In genomic region chr20:653110-653589, GRCh38 we compare ENCODE assay signal across 8 cellular contexts. TPM values are rescaled to one million over a fixed set of nuclear protein-coding genes. Genes with fewer than 3 reads are reported as not detected.
DNase-seq lines count a peak whose midpoint lies in the region; ATAC-seq and TF ChIP-seq lines count a peak whose summit lies in the region.

Gene SRXN1 (minus strand): TSS chr20:653200. CDS start chr20:653185, 15 bp downstream.

- no peaks in the 10 kb centered on the region for H3K27me3 ChIP-seq in CD8-positive, alpha-beta memory T cell (ENCODE audit: insufficient read depth, low read length, poor library complexity, severe bottlenecking)

- no peaks in the 10 kb centered on the region for H3K36me3 ChIP-seq in CD8-positive, alpha-beta memory T cell (ENCODE audit: insufficient read depth, low read length)

- H3K4me3 ChIP-seq in CD8-positive, alpha-beta memory T cell (ENCODE audit: low read length), result peak within 1 kb of the TSS; percentile 67

- ATAC-seq in GM19324 (IDR thresholded peaks at IDR 0.05; ENCODE audit: low FRiP score, unreplicated experiment) (peak; percentile 76), HG03469 (IDR thresholded peaks at IDR 0.05; ENCODE audit: unreplicated experiment) (peak; percentile 42)
- ATAC-seq in naive thymus-derived CD8-positive, alpha-beta T cell, result peak; percentile 93 to 96
- peak; percentile 91 for ATAC-seq in stimulated activated naive B cell treated with anti-CD40 and anti-IgM and Interleukin-4, amounts not matched to agents 10 μg/mL and 1 μg/mL and 100 μg/mL, for 72 hours (replicated peaks)

- peaks cover under 1 to 20% (median 6%) of the 10 kb centered on the region in 3 donors for H3K36me3 Mint-ChIP-seq in CD8-positive, alpha-beta memory T cell
- H3K36me3 Mint-ChIP-seq in naive thymus-derived CD8-positive, alpha-beta T cell, result no peaks in the 10 kb centered on the region
- peaks cover 35 to 36% of the 10 kb centered on the region in 2 donors for H3K36me3 Mint-ChIP-seq in stimulated activated naive B cell treated with anti-CD40 and anti-IgM and Interleukin-4, amounts not matched to agents 10 μg/mL and 1 μg/mL and 100 μg/mL, for 72 hours

- peak within 1 kb of the TSS; percentile 41 to 97 (median 91) for H3K27ac Mint-ChIP-seq in CD8-positive, alpha-beta memory T cell
- peak within 1 kb of the TSS in 5 of 10 donors; percentile 41 to 85 (median 68) for H3K27ac Mint-ChIP-seq in naive thymus-derived CD8-positive, alpha-beta T cell
- peak within 1 kb of the TSS; percentile 78 for H3K27ac Mint-ChIP-seq in stimulated activated naive B cell treated with anti-CD40 and anti-IgM and Interleukin-4, amounts not matched to agents 10 μg/mL and 1 μg/mL and 100 μg/mL, for 72 hours

- H3K4me1 Mint-ChIP-seq in CD8-positive, alpha-beta memory T cell, result peaks cover 32 to 48% (median 35%) of the 10 kb centered on the region in 3 donors
- H3K4me1 Mint-ChIP-seq in naive thymus-derived CD8-positive, alpha-beta T cell, result peaks cover 0 to 25% (median 12%) of the 10 kb centered on the region in 4 donors
- H3K4me1 Mint-ChIP-seq in stimulated activated naive B cell treated with anti-CD40 and anti-IgM and Interleukin-4, amounts not matched to agents 10 μg/mL and 1 μg/mL and 100 μg/mL, for 72 hours, result peaks cover 30 to 47% of the 10 kb centered on the region in 2 donors

- H3K9me3 ChIP-seq in CD8-positive, alpha-beta memory T cell (ENCODE audit: low read length), result no peaks in the 10 kb centered on the region

- H3K4me1 ChIP-seq in CD8-positive, alpha-beta memory T cell (ENCODE audit: insufficient read depth, low read length), result peaks cover 22% of the 10 kb centered on the region

- no peaks in the 10 kb centered on the region for H3K9me3 Mint-ChIP-seq in CD8-positive, alpha-beta memory T cell
- H3K9me3 Mint-ChIP-seq in naive thymus-derived CD8-positive, alpha-beta T cell, result no peaks in the 10 kb centered on the region
- H3K9me3 Mint-ChIP-seq in stimulated activated naive B cell treated with anti-CD40 and anti-IgM and Interleukin-4, amounts not matched to agents 10 μg/mL and 1 μg/mL and 100 μg/mL, for 72 hours, result no peaks in the 10 kb centered on the region

- H3K27ac ChIP-seq in CD8-positive, alpha-beta memory T cell (ENCODE audit: low read depth, low read length), result peak within 1 kb of the TSS; percentile 76

- CTCF ChIA-PET in CD8-positive, alpha-beta memory T cell (lab: Charles Lee), result interaction anchor here (2.2 kb wide), 1 partner anchor 14 kb away, joined by 6 read pairs; no protein-coding TSS in a partner anchor

- peak within 1 kb of the TSS; percentile 85 to 95 (median 89) for H3K4me3 Mint-ChIP-seq in CD8-positive, alpha-beta memory T cell
- peak within 1 kb of the TSS; percentile 41 to 85 (median 78) for H3K4me3 Mint-ChIP-seq in naive thymus-derived CD8-positive, alpha-beta T cell
- peak within 1 kb of the TSS; percentile 85 to 86 for H3K4me3 Mint-ChIP-seq in stimulated activated naive B cell treated with anti-CD40 and anti-IgM and Interleukin-4, amounts not matched to agents 10 μg/mL and 1 μg/mL and 100 μg/mL, for 72 hours

- peaks cover 5% of the 10 kb centered on the region in 2 donors for H3K27me3 Mint-ChIP-seq in CD8-positive, alpha-beta memory T cell
- peaks cover 4 to 83% (median 22%) of the 10 kb centered on the region in 5 donors for H3K27me3 Mint-ChIP-seq in naive thymus-derived CD8-positive, alpha-beta T cell
- H3K27me3 Mint-ChIP-seq in stimulated activated naive B cell treated with anti-CD40 and anti-IgM and Interleukin-4, amounts not matched to agents 10 μg/mL and 1 μg/mL and 100 μg/mL, for 72 hours, result peaks cover 24 to 45% of the 10 kb centered on the region in 2 donors

- POLR2A ChIA-PET in CD8-positive, alpha-beta memory T cell (lab: Charles Lee), result no interaction called here
- POLR2A ChIA-PET in naive thymus-derived CD8-positive, alpha-beta T cell (lab: Charles Lee), result no interaction called here

- peak; percentile 43 to 83 (median 70) for DNase-seq in CD8-positive, alpha-beta memory T cell
- DNase-seq in activated T-helper 1 cell treated with Interleukin-2 at 50 U/mL for 16 hours (ENCODE audit: low read depth) (peak; percentile 73), fibroblast of gingiva (ENCODE audit: low read depth) (peak; percentile 92)
- peak; percentile 28 to 80 (median 58) for DNase-seq in naive thymus-derived CD8-positive, alpha-beta T cell
- peak; percentile 80 for DNase-seq in stimulated activated naive B cell treated with anti-CD40 and anti-IgM and Interleukin-4, amounts not matched to agents 10 μg/mL and 1 μg/mL and 100 μg/mL, for 72 hours

TF ChIP-seq in PFSK-1, 5 proteins besides CTCF, POLR2A, EP300 and RAD21:
- TF ChIP-seq TAF1 (IDR thresholded peaks at IDR 0.05; ENCODE audit: borderline replicate concordance, insufficient read depth, low read length) (peak; percentile 43; the same call in 1 of the 2 replicates), REST (IDR thresholded peaks at IDR 0.05; ENCODE audit: insufficient read depth in 1 of 2, low read depth in 2 of 2, low read length in 2 of 2) (no peak; a peak in 1 of 4 replicates), SIN3A (IDR thresholded peaks at IDR 0.05; ENCODE audit: borderline replicate concordance, insufficient read depth, low read length) (no peak), FOXP2 (optimal IDR thresholded peaks at IDR 0.05; ENCODE audit: borderline replicate concordance, extremely low read depth, extremely low read length, insufficient read depth) (peak; percentile 61), POLR2AphosphoS5 (IDR thresholded peaks at IDR 0.05; ENCODE audit: low read depth, low read length) (no peak)

RNA-seq across cellular contexts. Expression of gene SRXN1, which starts in this region (rescaled TPM):
- 10 to 100 TPM; 25.9 to 26.3 TPM for total RNA-seq in CD8-positive, alpha-beta memory T cell
- polyA plus RNA-seq in CD8-positive, alpha-beta memory T cell, result 20.3 TPM
- 63.5 TPM for polyA plus RNA-seq in PFSK-1 (2012; ENCODE audit: insufficient read length, low read depth)
- total RNA-seq in naive thymus-derived CD8-positive, alpha-beta T cell, result 1 to 10 TPM; 2.4 to 2.6 TPM
- 10 to 100 TPM in 1 of 3 donors, under 1 TPM in 2; 0.26 to 15.6 (median 0.86) TPM for polyA plus RNA-seq in naive thymus-derived CD8-positive, alpha-beta T cell

Comparison
In these comparisons a context has a peak if more than half of its experiments do, and no peak if none do; other contexts are left out.
1. Peak in every context shown above with its lines: DNase-seq, ATAC-seq, H3K4me3 ChIP-seq and H3K27ac ChIP-seq.
2. RNA of gene SRXN1 (total RNA-seq): 25.9 to 26.3 TPM in CD8-positive, alpha-beta memory T cell; 2.4 to 2.6 TPM in naive thymus-derived CD8-positive, alpha-beta T cell; every median in the first group is over 4 times any median in the second.
3. ATAC-seq: peak in every context shown above with its lines; median percentile 94 in naive thymus-derived CD8-positive, alpha-beta T cell; 91 in stimulated activated naive B cell treated with anti-CD40 and anti-IgM and Interleukin-4, amounts not matched to agents 10 μg/mL and 1 μg/mL and 100 μg/mL, for 72 hours; 76 in GM19324; 42 in HG03469.